In the genomic region with DNA sequence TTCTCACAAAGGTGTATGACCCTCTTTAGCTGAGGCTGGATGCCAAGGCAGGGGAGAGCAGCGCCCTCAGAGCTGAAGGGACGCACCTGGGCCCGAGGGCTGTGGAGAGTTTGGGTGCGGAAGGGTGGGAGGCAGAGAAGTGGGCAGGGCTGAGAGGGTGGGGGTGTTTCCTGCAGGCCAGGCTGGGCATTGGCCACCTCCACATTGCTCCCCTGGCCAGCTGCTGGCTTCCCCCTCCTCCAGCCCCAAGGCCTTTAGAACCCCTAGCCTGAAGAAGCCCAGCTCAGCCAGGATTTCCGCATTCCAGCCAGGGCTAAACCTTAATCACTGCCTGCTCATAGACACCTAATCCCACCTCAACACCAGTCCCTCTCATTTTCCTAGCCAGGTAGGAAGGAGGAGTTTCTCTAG, we compare ENCODE assay signal across 1 cellular context.
TF ChIP-seq lines count a peak whose summit lies in the region.

No MANE protein-coding gene starts in this region.

TF ChIP-seq in GM23338, 12 proteins besides CTCF, POLR2A, EP300 and RAD21:
- TF ChIP-seq CREB1 (CRISPR knock-in tag; IDR thresholded peaks at IDR 0.05; ENCODE audit: low read depth): no peak
- no peak for TF ChIP-seq ZNF114 (CRISPR knock-in tag; IDR thresholded peaks at IDR 0.05)
- no peak for TF ChIP-seq EZH2phosphoT487 (IDR thresholded peaks at IDR 0.05; ENCODE audit: unreplicated experiment)
- TF ChIP-seq, protein P1, sequence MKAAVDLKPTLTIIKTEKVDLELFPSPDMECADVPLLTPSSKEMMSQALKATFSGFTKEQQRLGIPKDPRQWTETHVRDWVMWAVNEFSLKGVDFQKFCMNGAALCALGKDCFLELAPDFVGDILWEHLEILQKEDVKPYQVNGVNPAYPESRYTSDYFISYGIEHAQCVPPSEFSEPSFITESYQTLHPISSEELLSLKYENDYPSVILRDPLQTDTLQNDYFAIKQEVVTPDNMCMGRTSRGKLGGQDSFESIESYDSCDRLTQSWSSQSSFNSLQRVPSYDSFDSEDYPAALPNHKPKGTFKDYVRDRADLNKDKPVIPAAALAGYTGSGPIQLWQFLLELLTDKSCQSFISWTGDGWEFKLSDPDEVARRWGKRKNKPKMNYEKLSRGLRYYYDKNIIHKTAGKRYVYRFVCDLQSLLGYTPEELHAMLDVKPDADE (IDR thresholded peaks at IDR 0.05): no peak
- TF ChIP-seq JUNB (IDR thresholded peaks at IDR 0.05; ENCODE audit: unreplicated experiment): no peak
- no peak for TF ChIP-seq ZNF331 (CRISPR knock-in tag; IDR thresholded peaks at IDR 0.05; ENCODE audit: low read depth)
- no peak for TF ChIP-seq NANOG (IDR thresholded peaks at IDR 0.05; ENCODE audit: borderline replicate concordance)
- TF ChIP-seq, protein P2, sequence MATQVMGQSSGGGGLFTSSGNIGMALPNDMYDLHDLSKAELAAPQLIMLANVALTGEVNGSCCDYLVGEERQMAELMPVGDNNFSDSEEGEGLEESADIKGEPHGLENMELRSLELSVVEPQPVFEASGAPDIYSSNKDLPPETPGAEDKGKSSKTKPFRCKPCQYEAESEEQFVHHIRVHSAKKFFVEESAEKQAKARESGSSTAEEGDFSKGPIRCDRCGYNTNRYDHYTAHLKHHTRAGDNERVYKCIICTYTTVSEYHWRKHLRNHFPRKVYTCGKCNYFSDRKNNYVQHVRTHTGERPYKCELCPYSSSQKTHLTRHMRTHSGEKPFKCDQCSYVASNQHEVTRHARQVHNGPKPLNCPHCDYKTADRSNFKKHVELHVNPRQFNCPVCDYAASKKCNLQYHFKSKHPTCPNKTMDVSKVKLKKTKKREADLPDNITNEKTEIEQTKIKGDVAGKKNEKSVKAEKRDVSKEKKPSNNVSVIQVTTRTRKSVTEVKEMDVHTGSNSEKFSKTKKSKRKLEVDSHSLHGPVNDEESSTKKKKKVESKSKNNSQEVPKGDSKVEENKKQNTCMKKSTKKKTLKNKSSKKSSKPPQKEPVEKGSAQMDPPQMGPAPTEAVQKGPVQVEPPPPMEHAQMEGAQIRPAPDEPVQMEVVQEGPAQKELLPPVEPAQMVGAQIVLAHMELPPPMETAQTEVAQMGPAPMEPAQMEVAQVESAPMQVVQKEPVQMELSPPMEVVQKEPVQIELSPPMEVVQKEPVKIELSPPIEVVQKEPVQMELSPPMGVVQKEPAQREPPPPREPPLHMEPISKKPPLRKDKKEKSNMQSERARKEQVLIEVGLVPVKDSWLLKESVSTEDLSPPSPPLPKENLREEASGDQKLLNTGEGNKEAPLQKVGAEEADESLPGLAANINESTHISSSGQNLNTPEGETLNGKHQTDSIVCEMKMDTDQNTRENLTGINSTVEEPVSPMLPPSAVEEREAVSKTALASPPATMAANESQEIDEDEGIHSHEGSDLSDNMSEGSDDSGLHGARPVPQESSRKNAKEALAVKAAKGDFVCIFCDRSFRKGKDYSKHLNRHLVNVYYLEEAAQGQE (IDR thresholded peaks at IDR 0.05; ENCODE audit: unreplicated experiment): no peak
- TF ChIP-seq, protein P3, sequence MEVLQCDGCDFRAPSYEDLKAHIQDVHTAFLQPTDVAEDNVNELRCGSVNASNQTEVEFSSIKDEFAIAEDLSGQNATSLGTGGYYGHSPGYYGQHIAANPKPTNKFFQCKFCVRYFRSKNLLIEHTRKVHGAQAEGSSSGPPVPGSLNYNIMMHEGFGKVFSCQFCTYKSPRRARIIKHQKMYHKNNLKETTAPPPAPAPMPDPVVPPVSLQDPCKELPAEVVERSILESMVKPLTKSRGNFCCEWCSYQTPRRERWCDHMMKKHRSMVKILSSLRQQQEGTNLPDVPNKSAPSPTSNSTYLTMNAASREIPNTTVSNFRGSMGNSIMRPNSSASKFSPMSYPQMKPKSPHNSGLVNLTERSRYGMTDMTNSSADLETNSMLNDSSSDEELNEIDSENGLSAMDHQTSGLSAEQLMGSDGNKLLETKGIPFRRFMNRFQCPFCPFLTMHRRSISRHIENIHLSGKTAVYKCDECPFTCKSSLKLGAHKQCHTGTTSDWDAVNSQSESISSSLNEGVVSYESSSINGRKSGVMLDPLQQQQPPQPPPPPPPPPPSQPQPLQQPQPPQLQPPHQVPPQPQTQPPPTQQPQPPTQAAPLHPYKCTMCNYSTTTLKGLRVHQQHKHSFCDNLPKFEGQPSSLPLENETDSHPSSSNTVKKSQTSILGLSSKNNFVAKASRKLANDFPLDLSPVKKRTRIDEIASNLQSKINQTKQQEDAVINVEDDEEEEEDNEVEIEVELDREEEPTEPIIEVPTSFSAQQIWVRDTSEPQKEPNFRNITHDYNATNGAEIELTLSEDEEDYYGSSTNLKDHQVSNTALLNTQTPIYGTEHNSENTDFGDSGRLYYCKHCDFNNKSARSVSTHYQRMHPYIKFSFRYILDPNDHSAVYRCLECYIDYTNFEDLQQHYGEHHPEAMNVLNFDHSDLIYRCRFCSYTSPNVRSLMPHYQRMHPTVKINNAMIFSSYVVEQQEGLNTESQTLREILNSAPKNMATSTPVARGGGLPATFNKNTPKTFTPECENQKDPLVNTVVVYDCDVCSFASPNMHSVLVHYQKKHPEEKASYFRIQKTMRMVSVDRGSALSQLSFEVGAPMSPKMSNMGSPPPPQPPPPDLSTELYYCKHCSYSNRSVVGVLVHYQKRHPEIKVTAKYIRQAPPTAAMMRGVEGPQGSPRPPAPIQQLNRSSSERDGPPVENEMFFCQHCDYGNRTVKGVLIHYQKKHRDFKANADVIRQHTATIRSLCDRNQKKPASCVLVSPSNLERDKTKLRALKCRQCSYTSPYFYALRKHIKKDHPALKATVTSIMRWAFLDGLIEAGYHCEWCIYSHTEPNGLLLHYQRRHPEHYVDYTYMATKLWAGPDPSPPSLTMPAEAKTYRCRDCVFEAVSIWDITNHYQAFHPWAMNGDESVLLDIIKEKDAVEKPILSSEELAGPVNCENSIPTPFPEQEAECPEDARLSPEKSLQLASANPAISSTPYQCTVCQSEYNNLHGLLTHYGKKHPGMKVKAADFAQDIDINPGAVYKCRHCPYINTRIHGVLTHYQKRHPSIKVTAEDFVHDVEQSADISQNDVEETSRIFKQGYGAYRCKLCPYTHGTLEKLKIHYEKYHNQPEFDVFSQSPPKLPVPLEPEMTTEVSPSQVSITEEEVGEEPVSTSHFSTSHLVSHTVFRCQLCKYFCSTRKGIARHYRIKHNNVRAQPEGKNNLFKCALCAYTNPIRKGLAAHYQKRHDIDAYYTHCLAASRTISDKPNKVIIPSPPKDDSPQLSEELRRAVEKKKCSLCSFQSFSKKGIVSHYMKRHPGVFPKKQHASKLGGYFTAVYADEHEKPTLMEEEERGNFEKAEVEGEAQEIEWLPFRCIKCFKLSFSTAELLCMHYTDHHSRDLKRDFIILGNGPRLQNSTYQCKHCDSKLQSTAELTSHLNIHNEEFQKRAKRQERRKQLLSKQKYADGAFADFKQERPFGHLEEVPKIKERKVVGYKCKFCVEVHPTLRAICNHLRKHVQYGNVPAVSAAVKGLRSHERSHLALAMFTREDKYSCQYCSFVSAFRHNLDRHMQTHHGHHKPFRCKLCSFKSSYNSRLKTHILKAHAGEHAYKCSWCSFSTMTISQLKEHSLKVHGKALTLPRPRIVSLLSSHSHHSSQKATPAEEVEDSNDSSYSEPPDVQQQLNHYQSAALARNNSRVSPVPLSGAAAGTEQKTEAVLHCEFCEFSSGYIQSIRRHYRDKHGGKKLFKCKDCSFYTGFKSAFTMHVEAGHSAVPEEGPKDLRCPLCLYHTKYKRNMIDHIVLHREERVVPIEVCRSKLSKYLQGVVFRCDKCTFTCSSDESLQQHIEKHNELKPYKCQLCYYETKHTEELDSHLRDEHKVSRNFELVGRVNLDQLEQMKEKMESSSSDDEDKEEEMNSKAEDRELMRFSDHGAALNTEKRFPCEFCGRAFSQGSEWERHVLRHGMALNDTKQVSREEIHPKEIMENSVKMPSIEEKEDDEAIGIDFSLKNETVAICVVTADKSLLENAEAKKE (CRISPR knock-in tag; IDR thresholded peaks at IDR 0.05): no peak
- no peak for TF ChIP-seq POLR2AphosphoS5 (IDR thresholded peaks at IDR 0.05; ENCODE audit: low read depth)
- TF ChIP-seq EZH2 (IDR thresholded peaks at IDR 0.05; ENCODE audit: low read depth, unreplicated experiment): no peak
- no peak for TF ChIP-seq STAT1 (IDR thresholded peaks at IDR 0.05; ENCODE audit: unreplicated experiment)
